14 cellular contexts compared by ENCODE assay signal in genomic region chr5:137750436-137750835, GRCh38. TPM values are rescaled to one million over a fixed set of nuclear protein-coding genes. Genes with fewer than 3 reads are reported as not detected.
DNase-seq lines count a peak whose midpoint lies in the region; ATAC-seq and TF ChIP-seq lines count a peak whose summit lies in the region.
"Had no signal": no experiment of that assay in that cellular context is flagged by ENCODE, and none has a peak within 500 bp of the region (broad histone marks: within the 10 kb centered on the region; RNA-seq: fewer than 3 reads in every experiment).

No MANE protein-coding gene starts in this region.

- TF ChIP-seq CTCF in BE2C (IDR thresholded peaks at IDR 0.05; ENCODE audit: low read depth, low read length) (no peak), H9 (conservative IDR thresholded peaks at IDR 0.05) (no peak)

- no peak overlapping the region for H2BK5ac ChIP-seq in H9 (ENCODE audit: insufficient read length, low read length)

- no peak overlapping the region for H4K91ac ChIP-seq in H9 (ENCODE audit: insufficient read length, low read depth, low read length)

- no peak overlapping the region for H3K27ac ChIP-seq in H9 (ENCODE audit: insufficient read length, low read depth, low read length)
- H3K27ac ChIP-seq: dorsolateral prefrontal cortex, HL-60 had no signal

- H3K4me2 ChIP-seq in H9 (ENCODE audit: insufficient read depth, insufficient read length, low read length), result no peak overlapping the region

- H3K4me1 ChIP-seq in BE2C, result peaks cover 8% of the 10 kb centered on the region
- no peaks in the 10 kb centered on the region; the same call in 1 of the 2 replicates for H3K4me1 ChIP-seq in H9 (ENCODE audit: insufficient read depth, low read length)
- H3K4me1 ChIP-seq in adipocyte (ENCODE audit: control insufficient read depth, insufficient read depth, low read length), result peaks cover 18% of the 10 kb centered on the region

- no peak overlapping the region for H2BK20ac ChIP-seq in H9 (ENCODE audit: low read depth, low read length, poor library complexity, severe bottlenecking)

- peaks cover 19 to 24% of the 10 kb centered on the region in 2 experiments for H3K4me1 Mint-ChIP-seq in H9
- H3K4me1 Mint-ChIP-seq in naive thymus-derived CD8-positive, alpha-beta T cell, result peaks cover 16 to 46% (median 29%) of the 10 kb centered on the region in 4 donors

- H3K56ac ChIP-seq in H9 (ENCODE audit: insufficient read length, low read depth, low read length), result no peak overlapping the region

- H2AFZ ChIP-seq in H9 (ENCODE audit: low read length), result no peak overlapping the region

- peaks cover 3% of the 10 kb centered on the region for H3K23me2 ChIP-seq in H9 (ENCODE audit: insufficient read length, low read depth, low read length, poor library complexity, severe bottlenecking)

- H4K8ac ChIP-seq in H9 (replicated peaks; ENCODE audit: insufficient read length, low read depth, low read length), result no peak overlapping the region

- no CpG with 5 or more reads among the region's 1 CpG for WGBS in H9 (ENCODE audit: extremely low coverage, insufficient read length, low lambda C conversion rate)

- no peak for ATAC-seq in naive thymus-derived CD8-positive, alpha-beta T cell
- ATAC-seq in HG03439 (IDR thresholded peaks at IDR 0.05; ENCODE audit: unreplicated experiment), result no peak

- H3K23ac ChIP-seq in H9 (ENCODE audit: insufficient read length, low read depth, low read length), result no peak overlapping the region

- no peak overlapping the region for H3K14ac ChIP-seq in H9 (ENCODE audit: insufficient read depth, low read length)

- H4K5ac ChIP-seq in H9 (ENCODE audit: insufficient read length, low read depth, low read length), result no peak overlapping the region

- H4K20me1 ChIP-seq in H9 (ENCODE audit: control insufficient read depth, insufficient read depth, insufficient read length), result no peaks in the 10 kb centered on the region

- no peak overlapping the region for H2AK5ac ChIP-seq in H9 (ENCODE audit: insufficient read length, low read length)

- peak overlapping the region; percentile 66 to 97 for H3K4me3 Mint-ChIP-seq in H9
- peak overlapping the region in 8 of 10 donors; percentile 16 to 96 (median 48) for H3K4me3 Mint-ChIP-seq in naive thymus-derived CD8-positive, alpha-beta T cell

- POLR2A ChIA-PET in naive thymus-derived CD8-positive, alpha-beta T cell (lab: Charles Lee), result no interaction called here

- H3K27me3 Mint-ChIP-seq in H9 (ENCODE audit: low read depth), result no peaks in the 10 kb centered on the region
- H3K27me3 Mint-ChIP-seq in naive thymus-derived CD8-positive, alpha-beta T cell, result no peaks in the 10 kb centered on the region

- no peak overlapping the region for H3K4ac ChIP-seq in H9 (ENCODE audit: low read depth, low read length)

- DNase-seq in BE2C (no peak), H9 (no peak), adipocyte (ENCODE audit: low read depth) (no peak), RPMI8226 (no peak), NCI-H2227 (lab: John Stamatoyannopoulos, UW; ENCODE audit: unreplicated experiment) (no peak)
- DNase-seq in naive thymus-derived CD8-positive, alpha-beta T cell, result no peak
- no peak for DNase-seq in activated CD4-positive, alpha-beta T cell treated with anti-CD3 and anti-CD28 coated beads, Interleukin-2, amount 50 U/mL, for 1 hour
- DNase-seq: anterior cingulate cortex, C1 segment of cervical spinal cord, dorsolateral prefrontal cortex, midbrain had no signal

- no peaks in the 10 kb centered on the region; a peak in 1 of 5 replicates for H3K9me3 Mint-ChIP-seq in H9
- no peaks in the 10 kb centered on the region for H3K9me3 Mint-ChIP-seq in naive thymus-derived CD8-positive, alpha-beta T cell

- no peak overlapping the region for H3K27ac Mint-ChIP-seq in H9
- peak overlapping the region in 5 of 10 donors; percentile 4 to 100 (median 24) for H3K27ac Mint-ChIP-seq in naive thymus-derived CD8-positive, alpha-beta T cell

- peaks cover 14 to 31% (median 29%) of the 10 kb centered on the region in 3 experiments; a peak in 6 of 7 replicates for H3K36me3 Mint-ChIP-seq in H9 (ENCODE audit: insufficient read depth in 1 of 3, low read depth in 3 of 3)
- peaks cover 0 to 27% (median 0%) of the 10 kb centered on the region in 3 donors for H3K36me3 Mint-ChIP-seq in naive thymus-derived CD8-positive, alpha-beta T cell

- H2BK12ac ChIP-seq in H9 (ENCODE audit: insufficient read length, low read depth, low read length), result no peak overlapping the region

- no peak overlapping the region for H2BK120ac ChIP-seq in H9 (ENCODE audit: low read depth, low read length, poor library complexity, severe bottlenecking)

- H3T11ph ChIP-seq in H9 (ENCODE audit: low read length), result no peak overlapping the region

- H2BK15ac ChIP-seq in H9 (ENCODE audit: low read depth, low read length), result no peak overlapping the region

- H3K4me3 ChIP-seq in BE2C (ENCODE audit: low read depth, low read length) (peak overlapping the region; percentile 2; the same call in 1 of the 2 replicates), adipocyte (ENCODE audit: low read length) (peak overlapping the region; percentile 85)
- H3K4me3 ChIP-seq: HAP-1 had no signal

- H3K9me3 ChIP-seq in BE2C (no peaks in the 10 kb centered on the region), H9 (ENCODE audit: control insufficient read depth, low read depth, low read length) (no peaks in the 10 kb centered on the region), adipocyte (ENCODE audit: control insufficient read depth, low read length) (no peaks in the 10 kb centered on the region)
- H3K9me3 ChIP-seq: HAP-1 had no signal

- H3K9ac ChIP-seq in H9 (ENCODE audit: extremely low read depth, insufficient read length, low read length) (no peak overlapping the region), adipocyte (ENCODE audit: low read length) (no peak overlapping the region)

- H3K27me3 ChIP-seq in BE2C (no peaks in the 10 kb centered on the region), H9 (ENCODE audit: insufficient read depth, low read length) (no peaks in the 10 kb centered on the region), adipocyte (replicated peaks; ENCODE audit: control insufficient read depth, insufficient read depth, low read length) (no peaks in the 10 kb centered on the region)
- H3K27me3 ChIP-seq: dorsolateral prefrontal cortex had no signal

- no peaks in the 10 kb centered on the region for H3K79me1 ChIP-seq in H9 (ENCODE audit: insufficient read depth, low read depth, low read length, poor library complexity, severe bottlenecking)

- H3K79me2 ChIP-seq in H9 (ENCODE audit: insufficient read depth, low read length), result peaks cover 24% of the 10 kb centered on the region; the same call in 1 of the 2 replicates

- peaks cover 26% of the 10 kb centered on the region for H3K36me3 ChIP-seq in BE2C
- H3K36me3 ChIP-seq in adipocyte (ENCODE audit: control insufficient read depth, insufficient read depth, low read length, severe bottlenecking), result no peaks in the 10 kb centered on the region

- H3K18ac ChIP-seq in H9 (ENCODE audit: insufficient read length, low read depth, low read length), result no peak overlapping the region

RNA-seq across cellular contexts. Expression of gene HNRNPA0, which starts 3.7 kb away (rescaled TPM):
- polyA plus RNA-seq in BE2C (2012; ENCODE audit: insufficient read depth, insufficient read length, low read depth), result 55.4 TPM
- 68.5 and 70.1 TPM in 2 replicates for total RNA-seq in H9 (2021)
- 10 to 100 TPM; 34.0 to 34.6 TPM for total RNA-seq in naive thymus-derived CD8-positive, alpha-beta T cell
- polyA plus RNA-seq in naive thymus-derived CD8-positive, alpha-beta T cell, result 10 to 100 TPM; 16.1 to 17.9 (median 16.5) TPM

RNA-seq across cellular contexts. Expression of gene KLHL3, which starts 14.5 kb away (rescaled TPM):
- polyA plus RNA-seq in BE2C (2012; ENCODE audit: insufficient read depth, insufficient read length, low read depth), result 2.5 TPM
- total RNA-seq in H9 (2021), result 11.8 and 12.8 TPM in 2 replicates
- 10 to 100 TPM; 36.2 to 37.2 TPM for total RNA-seq in naive thymus-derived CD8-positive, alpha-beta T cell
- 1 to 10 TPM; 2.7 to 8.1 (median 4.5) TPM for polyA plus RNA-seq in naive thymus-derived CD8-positive, alpha-beta T cell
